19 cellular contexts compared by ENCODE assay signal in genomic region chr3:12470111-12470510, GRCh38. TPM values are rescaled to one million over a fixed set of nuclear protein-coding genes. Genes with fewer than 3 reads are reported as not detected.
DNase-seq lines count a peak whose midpoint lies in the region; ATAC-seq and TF ChIP-seq lines count a peak whose summit lies in the region.
"Had no signal": no experiment of that assay in that cellular context is flagged by ENCODE, and none has a peak within 500 bp of the region (broad histone marks: within the 10 kb centered on the region; RNA-seq: fewer than 3 reads in every experiment).

No MANE protein-coding gene starts in this region.

- no peak overlapping the region for H2AFZ ChIP-seq in osteoblast (ENCODE audit: low read length)

- ATAC-seq in HG03095 (IDR thresholded peaks at IDR 0.05; ENCODE audit: unreplicated experiment), result no peak
- ATAC-seq: upper lobe of right lung had no signal

- TF ChIP-seq CTCF in astrocyte of the spinal cord (IDR thresholded peaks at IDR 0.05; ENCODE audit: low read depth, low read length) (no peak), osteoblast (IDR thresholded peaks at IDR 0.05; ENCODE audit: extremely low read depth, low read depth, low read length) (no peak), osteocyte (IDR thresholded peaks at IDR 0.05) (no peak)

- H3K4me3 ChIP-seq in astrocyte of the spinal cord (ENCODE audit: low read depth, low read length) (no peak overlapping the region), osteoblast (ENCODE audit: insufficient read depth, low read length) (no peak overlapping the region)
- H3K4me3 ChIP-seq: ascending aorta, ovary, sigmoid colon, upper lobe of right lung had no signal

- H3K27ac Mint-ChIP-seq in osteocyte (ENCODE audit: unreplicated experiment), result no peak overlapping the region
- H3K27ac Mint-ChIP-seq: dendritic cell treated with granulocyte-macrophage colony-stimulating factor and Interleukin-4, amounts not matched to agents 40 ng/mL and 50 ng/mL, for 4 days had no signal

- no peaks in the 10 kb centered on the region for H3K9me3 ChIP-seq in osteoblast (ENCODE audit: low read depth, low read length)
- H3K9me3 ChIP-seq: ascending aorta, ovary, sigmoid colon, upper lobe of right lung had no signal

- no peak overlapping the region for H3K27ac ChIP-seq in osteoblast (ENCODE audit: low read depth, low read length)
- H3K27ac ChIP-seq: ascending aorta, ovary, sigmoid colon, upper lobe of right lung had no signal

- H3K27me3 Mint-ChIP-seq in osteocyte (ENCODE audit: unreplicated experiment), result no peaks in the 10 kb centered on the region
- H3K27me3 Mint-ChIP-seq: dendritic cell treated with granulocyte-macrophage colony-stimulating factor and Interleukin-4, amounts not matched to agents 40 ng/mL and 50 ng/mL, for 4 days; stimulated activated naive CD8-positive, alpha-beta T cell treated with anti-CD3 and anti-CD28 coated beads, Interleukin-15, Interleukin-2, amounts not matched to agents 100 ng/mL and 50 ng/mL, for 24 hours had no signal

- H3K79me2 ChIP-seq in osteoblast (ENCODE audit: insufficient read depth, low read length), result no peaks in the 10 kb centered on the region

- no peaks in the 10 kb centered on the region for H3K36me3 ChIP-seq in osteoblast (ENCODE audit: insufficient read depth, low read length)
- H3K36me3 ChIP-seq: ascending aorta, ovary, sigmoid colon, upper lobe of right lung had no signal

- H3K4me1 Mint-ChIP-seq in osteocyte (ENCODE audit: unreplicated experiment), result peaks cover 7% of the 10 kb centered on the region

- no peaks in the 10 kb centered on the region for H3K36me3 Mint-ChIP-seq in osteocyte (ENCODE audit: unreplicated experiment)

- no peaks in the 10 kb centered on the region for H3K27me3 ChIP-seq in osteoblast (ENCODE audit: insufficient read depth, low read length)
- H3K27me3 ChIP-seq: ascending aorta, ovary, sigmoid colon, upper lobe of right lung had no signal

- no peak overlapping the region for H3K4me3 Mint-ChIP-seq in osteocyte (ENCODE audit: unreplicated experiment)
- H3K4me3 Mint-ChIP-seq: dendritic cell treated with granulocyte-macrophage colony-stimulating factor and Interleukin-4, amounts not matched to agents 40 ng/mL and 50 ng/mL, for 4 days had no signal

- in situ Hi-C loops in astrocyte of the spinal cord (cut with HindIII; ENCODE audit: low sequenced_read_pairs), result no loop called here

- H3K4me1 ChIP-seq in osteoblast (ENCODE audit: insufficient read depth, low read length), result no peaks in the 10 kb centered on the region
- H3K4me1 ChIP-seq: ascending aorta, sigmoid colon, upper lobe of right lung had no signal

- DNase-seq in EH (ENCODE audit: low read depth) (peak; percentile 58), NCI-H226 (peak; percentile 36), astrocyte of the spinal cord (ENCODE audit: low read depth, low spot score) (peak; percentile 51), osteoblast (ENCODE audit: insufficient read length, low spot score, missing footprints) (peak; percentile 85), AML-193 (lab: John Stamatoyannopoulos, UW) (no peak), osteocyte (ENCODE audit: extremely low spot score, unreplicated experiment) (no peak)
- DNase-seq: activated CD4-positive, alpha-beta T cell treated with anti-CD3 and anti-CD28 coated beads for 48 hours; activated naive CD4-positive, alpha-beta T cell; MM.1S; NCI-H1694 treated with DMSO at 0.1 percent for 48 hours; NCI-H345; ovary; sigmoid colon; SW 1271; upper lobe of right lung had no signal

- H3K9me3 Mint-ChIP-seq in osteocyte (ENCODE audit: unreplicated experiment), result no peaks in the 10 kb centered on the region
- H3K9me3 Mint-ChIP-seq: dendritic cell treated with granulocyte-macrophage colony-stimulating factor and Interleukin-4, amounts not matched to agents 40 ng/mL and 50 ng/mL, for 4 days; stimulated activated naive CD8-positive, alpha-beta T cell treated with anti-CD3 and anti-CD28 coated beads, Interleukin-15, Interleukin-2, amounts not matched to agents 100 ng/mL and 50 ng/mL, for 24 hours had no signal

- H3K4me2 ChIP-seq in osteoblast (ENCODE audit: insufficient read depth, low read length), result no peak overlapping the region

- H4K20me1 ChIP-seq in osteoblast (ENCODE audit: insufficient read depth, low read length), result no peaks in the 10 kb centered on the region

RNA-seq across cellular contexts. Expression of gene TSEN2, which starts 14.2 kb away (rescaled TPM):
- total RNA-seq in osteoblast, result 13.0 and 14.1 TPM in 2 replicates
- 11.5 and 14.1 TPM in 2 replicates for total RNA-seq in osteocyte

Comparison
In these comparisons a context has a peak if more than half of its experiments do, and no peak if none do; other contexts are left out.
1. DNase-seq: peak in EH (single experiment), NCI-H226 (single experiment), astrocyte of the spinal cord (single experiment) and osteoblast (single experiment); none in AML-193 (0 of 2) and osteocyte (single experiment).